In the genomic region with DNA sequence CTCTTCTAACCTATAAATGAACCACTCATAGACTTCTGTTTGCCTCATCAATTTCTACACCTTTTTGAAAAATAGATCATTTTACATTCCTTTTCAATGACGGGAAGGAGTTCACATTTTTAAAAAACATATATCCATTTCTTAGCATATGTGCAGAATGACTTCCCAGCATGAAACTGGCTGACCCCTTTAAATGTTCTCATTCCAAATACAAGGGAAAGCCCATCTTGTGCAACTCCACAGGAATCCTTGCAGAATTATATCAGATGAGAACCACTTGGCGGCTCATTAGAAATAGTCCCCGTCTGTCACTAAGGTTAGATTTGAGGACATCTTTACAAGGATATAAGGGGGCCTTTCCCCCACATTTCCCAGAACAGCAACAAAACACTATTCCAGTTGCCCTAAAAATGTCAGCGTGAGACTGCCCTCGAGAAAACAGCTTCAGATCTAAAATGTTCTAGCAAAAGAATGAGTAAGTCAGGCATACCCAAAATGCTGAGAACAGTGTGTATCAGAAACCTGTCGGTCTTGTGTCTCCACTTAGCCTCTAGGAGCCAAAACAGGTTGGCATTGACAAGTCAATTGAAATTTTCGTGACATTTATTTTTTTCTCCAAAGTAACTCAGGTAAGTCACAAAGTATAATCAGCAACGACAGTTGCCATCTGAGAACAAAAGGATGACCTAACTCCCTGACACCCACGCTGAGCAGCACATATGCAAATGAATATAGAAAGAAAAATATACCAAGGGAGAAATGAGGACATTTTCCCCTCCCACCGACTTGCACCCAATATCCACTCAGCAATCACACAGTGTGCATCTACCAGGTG, we compare ENCODE assay signal across 22 cellular contexts.
DNase-seq lines count a peak whose midpoint lies in the region; ATAC-seq, FAIRE-seq and TF ChIP-seq lines count a peak whose summit lies in the region.
"Had no signal": no experiment of that assay in that cellular context is flagged by ENCODE, and none has a peak within 500 bp of the region (broad histone marks: within the 10 kb centered on the region; RNA-seq: fewer than 3 reads in every experiment).

No MANE protein-coding gene starts in this region.

- H3K79me2 ChIP-seq in astrocyte (ENCODE audit: insufficient read depth, low read length) (peaks cover 84% of the 10 kb centered on the region), keratinocyte (ENCODE audit: control insufficient read depth, insufficient read depth, low read length) (no peaks in the 10 kb centered on the region)

- no peak overlapping the region for H3K9ac ChIP-seq in astrocyte (ENCODE audit: low read length)
- no peak overlapping the region for H3K9ac ChIP-seq in keratinocyte (ENCODE audit: control insufficient read depth, extremely low read depth, insufficient read depth, low read length)

- H3K9me3 ChIP-seq in astrocyte (ENCODE audit: insufficient read depth, low read depth, low read length) (no peaks in the 10 kb centered on the region), keratinocyte (ENCODE audit: control insufficient read depth, low read depth, low read length) (no peaks in the 10 kb centered on the region)
- H3K9me3 ChIP-seq: prostate gland had no signal

- no peaks in the 10 kb centered on the region for H3K9me1 ChIP-seq in keratinocyte (ENCODE audit: control insufficient read depth, extremely low read depth, insufficient read depth, low read length)

- H3K4me3 ChIP-seq in astrocyte (ENCODE audit: insufficient read depth, low read depth, low read length), result no peak overlapping the region
- H3K4me3 ChIP-seq in keratinocyte (ENCODE audit: control insufficient read depth in 2 of 3, extremely low read depth in 1 of 3, insufficient read depth in 2 of 3, low read depth in 1 of 3, low read length in 3 of 3), result no peak overlapping the region
- H3K4me3 ChIP-seq: GM12878, prostate gland had no signal

- H2AFZ ChIP-seq in astrocyte (ENCODE audit: low read depth, low read length) (no peak overlapping the region), keratinocyte (ENCODE audit: control insufficient read depth, low read length) (no peak overlapping the region)

- no peak for ATAC-seq in GM21619 (IDR thresholded peaks at IDR 0.05; ENCODE audit: unreplicated experiment)
- ATAC-seq: GM12878; naive thymus-derived CD8-positive, alpha-beta T cell; SK-N-SH treated with all-trans-retinoic acid at 6 μM for 48 hours; stimulated activated naive CD8-positive, alpha-beta T cell treated with anti-CD3 and anti-CD28 coated beads, Interleukin-15, amount 100 ng/mL, for 72 hours had no signal

- peak overlapping the region; percentile 28 for H3K4me2 ChIP-seq in astrocyte (ENCODE audit: low read length)
- H3K4me2 ChIP-seq in keratinocyte (ENCODE audit: control insufficient read depth, extremely low read depth, insufficient read depth, low read depth, low read length), result no peak overlapping the region

- TF ChIP-seq CTCF in astrocyte (IDR thresholded peaks at IDR 0.05; ENCODE audit: insufficient read depth, low read depth, low read length) (no peak), keratinocyte (optimal IDR thresholded peaks at IDR 0.05 in 1 of 3, IDR thresholded peaks at IDR 0.05 in 1 of 3, conservative IDR thresholded peaks at IDR 0.05 in 1 of 3; ENCODE audit: extremely low read depth in 1 of 3, insufficient read depth in 2 of 3, low read length in 3 of 3) (no peak)

- H3K27ac Mint-ChIP-seq in activated T-cell treated with anti-CD3 and anti-CD28 coated beads, Interleukin-2, amount 50 U/mL, for 24 hours, result peak overlapping the region; percentile 6
- peak overlapping the region; percentile 54 for H3K27ac Mint-ChIP-seq in astrocyte (ENCODE audit: unreplicated experiment)
- H3K27ac Mint-ChIP-seq: activated CD4-positive, alpha-beta T cell treated with anti-CD3 and anti-CD28 coated beads, Interleukin-2, amount 10 ng/mL, durations not matched to agents 7 days and 5 days; activated naive CD4-positive, alpha-beta T cell treated with anti-CD3 and anti-CD28 coated beads, Interleukin-2, amount 10 ng/mL, durations not matched to agents 7 days and 5 days; stimulated activated naive CD8-positive, alpha-beta T cell treated with anti-CD3 and anti-CD28 coated beads, Interleukin-15, amount 100 ng/mL, for 72 hours had no signal

- H3K4me1 ChIP-seq in astrocyte (ENCODE audit: insufficient read depth, low read length), result peaks cover 47% of the 10 kb centered on the region
- peaks cover 5% of the 10 kb centered on the region for H3K4me1 ChIP-seq in keratinocyte (ENCODE audit: control insufficient read depth, extremely low read depth, insufficient read depth, low read length)
- H3K4me1 ChIP-seq: prostate gland had no signal

- FAIRE-seq in astrocyte (lab: Jason Lieb, UNC) (no peak), keratinocyte (lab: Jason Lieb, UNC) (peak; percentile 5), urothelium cell line (lab: Jason Lieb, UNC) (peak; percentile 70)
- FAIRE-seq: GM12878 had no signal

- H4K20me1 ChIP-seq in astrocyte (ENCODE audit: insufficient read depth, low read length) (no peaks in the 10 kb centered on the region), keratinocyte (ENCODE audit: control insufficient read depth, extremely low read depth, insufficient read depth, low read length) (no peaks in the 10 kb centered on the region)

- no peaks in the 10 kb centered on the region for H3K27me3 Mint-ChIP-seq in activated T-cell treated with anti-CD3 and anti-CD28 coated beads, Interleukin-2, amount 50 U/mL, for 24 hours
- H3K27me3 Mint-ChIP-seq in astrocyte (ENCODE audit: low read depth, unreplicated experiment), result no peaks in the 10 kb centered on the region
- H3K27me3 Mint-ChIP-seq: activated CD4-positive, alpha-beta T cell treated with anti-CD3 and anti-CD28 coated beads, Interleukin-2, amount 10 ng/mL, durations not matched to agents 7 days and 5 days; activated naive CD4-positive, alpha-beta T cell treated with anti-CD3 and anti-CD28 coated beads, Interleukin-2, amount 10 ng/mL, durations not matched to agents 7 days and 5 days; naive thymus-derived CD8-positive, alpha-beta T cell; stimulated activated naive CD8-positive, alpha-beta T cell treated with anti-CD3 and anti-CD28 coated beads, Interleukin-15, amount 100 ng/mL, for 72 hours had no signal

- H3K27me3 ChIP-seq in astrocyte (ENCODE audit: insufficient read depth, low read length) (no peaks in the 10 kb centered on the region), keratinocyte (ENCODE audit: control insufficient read depth, extremely low read depth, insufficient read depth, low read length) (no peaks in the 10 kb centered on the region)

- H3K4me3 Mint-ChIP-seq in activated T-cell treated with anti-CD3 and anti-CD28 coated beads, Interleukin-2, amount 50 U/mL, for 24 hours, result no peak overlapping the region
- H3K4me3 Mint-ChIP-seq in astrocyte (ENCODE audit: unreplicated experiment), result no peak overlapping the region
- H3K4me3 Mint-ChIP-seq: activated CD4-positive, alpha-beta T cell treated with anti-CD3 and anti-CD28 coated beads, Interleukin-2, amount 10 ng/mL, durations not matched to agents 7 days and 5 days; activated naive CD4-positive, alpha-beta T cell treated with anti-CD3 and anti-CD28 coated beads, Interleukin-2, amount 10 ng/mL, durations not matched to agents 7 days and 5 days; stimulated activated naive CD8-positive, alpha-beta T cell treated with anti-CD3 and anti-CD28 coated beads, Interleukin-15, amount 100 ng/mL, for 72 hours had no signal

- no peaks in the 10 kb centered on the region for H3K36me3 Mint-ChIP-seq in activated T-cell treated with anti-CD3 and anti-CD28 coated beads, Interleukin-2, amount 50 U/mL, for 24 hours (ENCODE audit: low read depth)
- H3K36me3 Mint-ChIP-seq in astrocyte (ENCODE audit: low read depth, unreplicated experiment), result peaks cover 13% of the 10 kb centered on the region
- H3K36me3 Mint-ChIP-seq: activated naive CD4-positive, alpha-beta T cell treated with anti-CD3 and anti-CD28 coated beads, Interleukin-2, amount 10 ng/mL, durations not matched to agents 7 days and 5 days had no signal

- no peaks in the 10 kb centered on the region for H3K9me3 Mint-ChIP-seq in activated T-cell treated with anti-CD3 and anti-CD28 coated beads, Interleukin-2, amount 50 U/mL, for 24 hours
- no peaks in the 10 kb centered on the region for H3K9me3 Mint-ChIP-seq in astrocyte (ENCODE audit: unreplicated experiment)
- H3K9me3 Mint-ChIP-seq: activated CD4-positive, alpha-beta T cell treated with anti-CD3 and anti-CD28 coated beads, Interleukin-2, amount 10 ng/mL, durations not matched to agents 7 days and 5 days; activated naive CD4-positive, alpha-beta T cell treated with anti-CD3 and anti-CD28 coated beads, Interleukin-2, amount 10 ng/mL, durations not matched to agents 7 days and 5 days; naive thymus-derived CD8-positive, alpha-beta T cell; stimulated activated naive CD8-positive, alpha-beta T cell treated with anti-CD3 and anti-CD28 coated beads, Interleukin-15, amount 100 ng/mL, for 72 hours had no signal

- no peak overlapping the region for H3K27ac ChIP-seq in astrocyte (ENCODE audit: low read depth, low read length)
- H3K27ac ChIP-seq in keratinocyte (ENCODE audit: control insufficient read depth, insufficient read depth, low read length), result no peak overlapping the region
- H3K27ac ChIP-seq: prostate gland, RWPE1 had no signal

- H3K36me3 ChIP-seq in astrocyte (ENCODE audit: insufficient read depth, low read length) (peaks cover 3% of the 10 kb centered on the region), keratinocyte (ENCODE audit: control insufficient read depth in 2 of 2, extremely low read depth in 1 of 2, insufficient read depth in 2 of 2, low read length in 2 of 2) (no peaks in the 10 kb centered on the region)
- H3K36me3 ChIP-seq: prostate gland had no signal

- peaks cover 10% of the 10 kb centered on the region for H3K4me1 Mint-ChIP-seq in activated T-cell treated with anti-CD3 and anti-CD28 coated beads, Interleukin-2, amount 50 U/mL, for 24 hours (ENCODE audit: low read depth)
- H3K4me1 Mint-ChIP-seq in astrocyte (ENCODE audit: low read depth, unreplicated experiment), result peaks cover 68% of the 10 kb centered on the region
- H3K4me1 Mint-ChIP-seq: activated CD4-positive, alpha-beta T cell treated with anti-CD3 and anti-CD28 coated beads, Interleukin-2, amount 10 ng/mL, durations not matched to agents 7 days and 5 days; activated naive CD4-positive, alpha-beta T cell treated with anti-CD3 and anti-CD28 coated beads, Interleukin-2, amount 10 ng/mL, durations not matched to agents 7 days and 5 days had no signal

- no peak for DNase-seq in activated T-cell treated with anti-CD3 and anti-CD28 coated beads, Interleukin-2, amount 50 U/mL, for 24 hours
- no peak for DNase-seq in activated T-cell treated with anti-CD3 and anti-CD28 coated beads for 4 hours
- DNase-seq in astrocyte (ENCODE audit: low read depth), result no peak
- no peak for DNase-seq in keratinocyte (ENCODE audit: low read depth, low spot score)
- no peak for DNase-seq in urothelium cell line (ENCODE audit: low spot score)
- no peak for DNase-seq in NCI-H2107 (lab: John Stamatoyannopoulos, UW)
- DNase-seq in D341Med (ENCODE audit: low spot score), result no peak
- DNase-seq: activated CD4-positive, alpha-beta T cell treated with anti-CD3 and anti-CD28 coated beads, Interleukin-2, amount 10 ng/mL, durations not matched to agents 7 days and 5 days; activated naive CD4-positive, alpha-beta T cell treated with anti-CD3 and anti-CD28 coated beads, Interleukin-2, amount 10 ng/mL, durations not matched to agents 7 days and 5 days; dermis blood vessel endothelial cell; foreskin melanocyte; GDM1; hippocampal formation; naive thymus-derived CD8-positive, alpha-beta T cell; NCI-H1694 treated with DMSO at 0.1 percent for 48 hours; NCI-H2227 treated with DMSO at 0.1 percent for 48 hours; stimulated activated naive CD8-positive, alpha-beta T cell treated with anti-CD3 and anti-CD28 coated beads, Interleukin-15, amount 100 ng/mL, for 72 hours had no signal

- dilution Hi-C loops in keratinocyte (cut with MboI; ENCODE audit: extremely low pct_ligation_motif_present, low sequenced_read_pairs), result no loop called here
